Comparison of ENCODE assay signal across 8 cellular contexts in genomic region chr1:27671964-27672749, GRCh38. TPM values are rescaled to one million over a fixed set of nuclear protein-coding genes. Genes with fewer than 3 reads are reported as not detected.
DNase-seq lines count a peak whose midpoint lies in the region; ATAC-seq and TF ChIP-seq lines count a peak whose summit lies in the region.

Gene IFI6, minus strand, starts transcription at chr1:27672192. Its CDS starts 2,878 bp downstream, at chr1:27669314.

- peak; percentile 41 for TF ChIP-seq CTCF in fibroblast of mammary gland (conservative IDR thresholded peaks at IDR 0.05; ENCODE audit: control insufficient read depth, insufficient read depth, low read depth, low read length)

- H3K27me3 Mint-ChIP-seq in activated T-helper 17 cell treated with anti-CD3 and anti-CD28 coated beads, Interleukin-2, amount 50 U/mL, for 72 hours: no peaks in the 10 kb centered on the region
- no peaks in the 10 kb centered on the region for H3K27me3 Mint-ChIP-seq in natural killer cell treated with Interleukin-12 subunit alpha and Interleukin-12 subunit beta and Interleukin-15 and Interleukin-18, amount 100 ng/mL, for 72 hours
- no peaks in the 10 kb centered on the region for H3K27me3 Mint-ChIP-seq in stimulated activated naive CD8-positive, alpha-beta T cell treated with anti-CD3 and anti-CD28 coated beads, Interleukin-15, amount 100 ng/mL, for 72 hours

- H3K27ac Mint-ChIP-seq in activated T-helper 17 cell treated with anti-CD3 and anti-CD28 coated beads, Interleukin-2, amount 50 U/mL, for 72 hours: peak within 1 kb of the TSS; percentile 88
- peak within 1 kb of the TSS; percentile 87 to 95 for H3K27ac Mint-ChIP-seq in natural killer cell treated with Interleukin-12 subunit alpha and Interleukin-12 subunit beta and Interleukin-15 and Interleukin-18, amount 100 ng/mL, for 72 hours
- H3K27ac Mint-ChIP-seq in stimulated activated naive CD8-positive, alpha-beta T cell treated with anti-CD3 and anti-CD28 coated beads, Interleukin-15, amount 100 ng/mL, for 72 hours: peak within 1 kb of the TSS; percentile 68 to 95

- H3K4me1 Mint-ChIP-seq in activated T-helper 17 cell treated with anti-CD3 and anti-CD28 coated beads, Interleukin-2, amount 50 U/mL, for 72 hours: peaks cover 26% of the 10 kb centered on the region
- H3K4me1 Mint-ChIP-seq in natural killer cell treated with Interleukin-12 subunit alpha and Interleukin-12 subunit beta and Interleukin-15 and Interleukin-18, amount 100 ng/mL, for 72 hours (ENCODE audit: low read depth in 2 of 2): peaks cover 27 to 31% of the 10 kb centered on the region in 2 donors
- H3K4me1 Mint-ChIP-seq in stimulated activated naive CD8-positive, alpha-beta T cell treated with anti-CD3 and anti-CD28 coated beads, Interleukin-15, amount 100 ng/mL, for 72 hours: peaks cover 38% of the 10 kb centered on the region

- peak; percentile 83 for ATAC-seq in GM21717 (IDR thresholded peaks at IDR 0.05; ENCODE audit: unreplicated experiment)
- ATAC-seq in activated T-helper 17 cell treated with anti-CD3 and anti-CD28 coated beads, Interleukin-2, amount 50 U/mL, for 72 hours (replicated peaks): peak; percentile 94
- peak; percentile 96 to 97 for ATAC-seq in natural killer cell treated with Interleukin-12 subunit alpha and Interleukin-12 subunit beta and Interleukin-15 and Interleukin-18, amount 100 ng/mL, for 72 hours
- ATAC-seq in stimulated activated naive CD8-positive, alpha-beta T cell treated with anti-CD3 and anti-CD28 coated beads, Interleukin-15, amount 100 ng/mL, for 72 hours: peak; percentile 95

- peak within 1 kb of the TSS; percentile 65 for H3K4me3 ChIP-seq in fibroblast of mammary gland (ENCODE audit: control insufficient read depth, low read depth, low read length)

- peak within 1 kb of the TSS; percentile 88 for H3K4me3 Mint-ChIP-seq in activated T-helper 17 cell treated with anti-CD3 and anti-CD28 coated beads, Interleukin-2, amount 50 U/mL, for 72 hours
- peak within 1 kb of the TSS; percentile 93 for H3K4me3 Mint-ChIP-seq in natural killer cell treated with Interleukin-12 subunit alpha and Interleukin-12 subunit beta and Interleukin-15 and Interleukin-18, amount 100 ng/mL, for 72 hours
- peak within 1 kb of the TSS; percentile 94 to 97 for H3K4me3 Mint-ChIP-seq in stimulated activated naive CD8-positive, alpha-beta T cell treated with anti-CD3 and anti-CD28 coated beads, Interleukin-15, amount 100 ng/mL, for 72 hours

- H3K9me3 Mint-ChIP-seq in activated T-helper 17 cell treated with anti-CD3 and anti-CD28 coated beads, Interleukin-2, amount 50 U/mL, for 72 hours: no peaks in the 10 kb centered on the region
- no peaks in the 10 kb centered on the region for H3K9me3 Mint-ChIP-seq in natural killer cell treated with Interleukin-12 subunit alpha and Interleukin-12 subunit beta and Interleukin-15 and Interleukin-18, amount 100 ng/mL, for 72 hours
- no peaks in the 10 kb centered on the region for H3K9me3 Mint-ChIP-seq in stimulated activated naive CD8-positive, alpha-beta T cell treated with anti-CD3 and anti-CD28 coated beads, Interleukin-15, amount 100 ng/mL, for 72 hours

- H3K36me3 Mint-ChIP-seq in activated T-helper 17 cell treated with anti-CD3 and anti-CD28 coated beads, Interleukin-2, amount 50 U/mL, for 72 hours (ENCODE audit: low read depth): no peaks in the 10 kb centered on the region
- H3K36me3 Mint-ChIP-seq in natural killer cell treated with Interleukin-12 subunit alpha and Interleukin-12 subunit beta and Interleukin-15 and Interleukin-18, amount 100 ng/mL, for 72 hours: no peaks in the 10 kb centered on the region

- DNase-seq in DMS79 treated with DMSO at 0.1 percent for 48 hours (lab: John Stamatoyannopoulos, UW): peak; percentile 99
- DNase-seq in LHCN-M2 (ENCODE audit: low read depth): peak; percentile 98
- peak; percentile 98 for DNase-seq in RPMI7951 (ENCODE audit: low read depth)
- DNase-seq in fibroblast of mammary gland (ENCODE audit: low read depth): peak; percentile 94
- DNase-seq in natural killer cell treated with Interleukin-12 subunit alpha and Interleukin-12 subunit beta and Interleukin-15 and Interleukin-18, amount 100 ng/mL, for 72 hours (ENCODE audit: low spot score): peak; percentile 85
- peak; percentile 70 to 79 for DNase-seq in stimulated activated naive CD8-positive, alpha-beta T cell treated with anti-CD3 and anti-CD28 coated beads, Interleukin-15, amount 100 ng/mL, for 72 hours

RNA-seq across cellular contexts. Expression of gene IFI6, which starts in this region (rescaled TPM):
- 120 and 231 TPM in 2 replicates for total RNA-seq in LHCN-M2 (2014; rRNA removed)
- 104 TPM for polyA plus RNA-seq in LHCN-M2 (2012)
- total RNA-seq in RPMI7951 (2014; rRNA removed; shearing (Covaris generic)): 75.3 and 169 TPM in 2 replicates
- total RNA-seq in activated T-helper 17 cell treated with anti-CD3 and anti-CD28 coated beads, Interleukin-2, amount 50 U/mL, for 72 hours: 10 to 100 TPM; 32.3 to 43.7 TPM
- total RNA-seq in natural killer cell treated with Interleukin-12 subunit alpha and Interleukin-12 subunit beta and Interleukin-15 and Interleukin-18, amount 100 ng/mL, for 72 hours: 10 to 100 TPM; 42.8 to 45.4 TPM

Comparison
In these comparisons a context has a peak if more than half of its experiments do, and no peak if none do; other contexts are left out.
1. Peak in every context shown above with its lines: DNase-seq, ATAC-seq and H3K4me3 ChIP-seq.